Comparison of ENCODE assay signal across 1 cellular context in the genomic region with DNA sequence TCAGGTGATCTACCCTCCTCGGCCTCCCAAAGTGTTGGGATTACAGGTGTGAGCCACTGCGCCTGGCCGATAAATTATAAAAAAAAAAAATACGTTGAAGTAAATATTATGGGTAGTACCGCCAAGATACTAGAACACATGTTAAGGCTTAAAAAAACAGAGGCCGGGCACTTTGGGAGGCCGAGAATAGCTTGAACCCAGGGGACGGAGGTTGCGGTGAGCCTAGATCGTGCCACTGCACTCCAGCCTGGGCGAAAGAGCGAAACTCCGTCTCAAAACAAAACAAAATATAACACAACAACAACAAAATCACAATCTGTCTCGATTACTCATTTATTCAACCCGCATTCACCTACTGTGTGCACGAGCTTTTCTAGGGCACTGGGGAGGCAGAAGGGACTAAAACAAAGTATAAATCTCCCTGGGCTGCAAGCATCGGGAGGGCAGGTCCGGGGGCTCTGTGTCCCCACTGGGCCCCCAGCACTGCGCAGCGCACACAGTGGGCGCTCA.
A peak's percentile ranks its signal among the peaks of the same experiment; 100 is the strongest.
TF ChIP-seq lines count a peak whose summit lies in the region.

No MANE protein-coding gene starts in this region.

TF ChIP-seq in K562, 482 proteins besides CTCF, POLR2A, EP300 and RAD21:
- TF ChIP-seq, protein P1, sequence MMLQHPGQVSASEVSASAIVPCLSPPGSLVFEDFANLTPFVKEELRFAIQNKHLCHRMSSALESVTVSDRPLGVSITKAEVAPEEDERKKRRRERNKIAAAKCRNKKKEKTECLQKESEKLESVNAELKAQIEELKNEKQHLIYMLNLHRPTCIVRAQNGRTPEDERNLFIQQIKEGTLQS (IDR thresholded peaks at IDR 0.05): no peak
- TF ChIP-seq, protein P1 (CRISPR knock-in tag; conservative IDR thresholded peaks at IDR 0.05): 0 out of 2 replicates have a peak, but pooled peaks have one; percentile 41
- TF ChIP-seq FOXK1 (CRISPR knock-in tag; IDR thresholded peaks at IDR 0.05; ENCODE audit: borderline replicate concordance) (no peak), SAFB (IDR thresholded peaks at IDR 0.05; ENCODE audit: borderline replicate concordance, low read depth, low read length) (peak; percentile 52; the same call in 1 of the 2 replicates), ZNF12 (CRISPR knock-in tag; IDR thresholded peaks at IDR 0.05) (0 out of 2 replicates have a peak, but pooled peaks have one; percentile 12), ETV6 (IDR thresholded peaks at IDR 0.05; ENCODE audit: borderline replicate concordance in 1 of 2, low read depth in 2 of 2, low read length in 1 of 2) (0 out of 4 replicates have a peak, but pooled peaks of 1 of the 2 experiments have one; percentile 45), ETV6 (CRISPR knock-in tag; IDR thresholded peaks at IDR 0.05; ENCODE audit: borderline replicate concordance) (no peak), SP1 (CRISPR knock-in tag; IDR thresholded peaks at IDR 0.05) (peak; percentile 8; the same call in 1 of the 2 replicates), ZNF79 (CRISPR knock-in tag; IDR thresholded peaks at IDR 0.05; ENCODE audit: low read depth) (no peak), SRF (CRISPR knock-in tag; IDR thresholded peaks at IDR 0.05) (no peak), NRF1 (conservative IDR thresholded peaks at IDR 0.05 in 1 of 2, IDR thresholded peaks at IDR 0.05 in 1 of 2) (no peak; a peak in 1 of 4 replicates), HCFC1 (IDR thresholded peaks at IDR 0.05; ENCODE audit: low read depth, low read length) (no peak), ZKSCAN1 (IDR thresholded peaks at IDR 0.05; ENCODE audit: low read depth, low read length) (peak; percentile 99), MCM2 (IDR thresholded peaks at IDR 0.05; ENCODE audit: low read depth) (no peak)
- TF ChIP-seq, protein P2, sequence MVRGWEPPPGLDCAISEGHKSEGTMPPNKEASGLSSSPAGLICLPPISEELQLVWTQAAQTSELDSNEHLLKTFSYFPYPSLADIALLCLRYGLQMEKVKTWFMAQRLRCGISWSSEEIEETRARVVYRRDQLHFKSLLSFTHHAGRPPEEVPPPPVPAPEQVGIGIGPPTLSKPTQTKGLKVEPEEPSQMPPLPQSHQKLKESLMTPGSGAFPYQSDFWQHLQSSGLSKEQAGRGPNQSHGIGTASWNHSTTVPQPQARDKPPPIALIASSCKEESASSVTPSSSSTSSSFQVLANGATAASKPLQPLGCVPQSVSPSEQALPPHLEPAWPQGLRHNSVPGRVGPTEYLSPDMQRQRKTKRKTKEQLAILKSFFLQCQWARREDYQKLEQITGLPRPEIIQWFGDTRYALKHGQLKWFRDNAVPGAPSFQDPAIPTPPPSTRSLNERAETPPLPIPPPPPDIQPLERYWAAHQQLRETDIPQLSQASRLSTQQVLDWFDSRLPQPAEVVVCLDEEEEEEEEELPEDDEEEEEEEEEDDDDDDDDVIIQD (CRISPR knock-in tag; IDR thresholded peaks at IDR 0.05): no peak
- TF ChIP-seq, protein P3, sequence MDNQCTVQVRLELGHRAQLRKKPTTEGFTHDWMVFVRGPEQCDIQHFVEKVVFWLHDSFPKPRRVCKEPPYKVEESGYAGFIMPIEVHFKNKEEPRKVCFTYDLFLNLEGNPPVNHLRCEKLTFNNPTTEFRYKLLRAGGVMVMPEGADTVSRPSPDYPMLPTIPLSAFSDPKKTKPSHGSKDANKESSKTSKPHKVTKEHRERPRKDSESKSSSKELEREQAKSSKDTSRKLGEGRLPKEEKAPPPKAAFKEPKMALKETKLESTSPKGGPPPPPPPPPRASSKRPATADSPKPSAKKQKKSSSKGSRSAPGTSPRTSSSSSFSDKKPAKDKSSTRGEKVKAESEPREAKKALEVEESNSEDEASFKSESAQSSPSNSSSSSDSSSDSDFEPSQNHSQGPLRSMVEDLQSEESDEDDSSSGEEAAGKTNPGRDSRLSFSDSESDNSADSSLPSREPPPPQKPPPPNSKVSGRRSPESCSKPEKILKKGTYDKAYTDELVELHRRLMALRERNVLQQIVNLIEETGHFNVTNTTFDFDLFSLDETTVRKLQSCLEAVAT (IDR thresholded peaks at IDR 0.05): peak in 1 of 2 experiments; percentile 84; a peak in 2 of 4 replicates
TF ChIP-seq in K562: peak in this region for 7.
